Comparison of ENCODE assay signal across 31 cellular contexts in genomic region chr22:29163808-29164207, GRCh38. TPM values are rescaled to one million over a fixed set of nuclear protein-coding genes. Genes with fewer than 3 reads are reported as not detected.
"Had no signal": no experiment of that assay in that cellular context is flagged by ENCODE, and none has a peak within 500 bp of the region (broad histone marks: within the 10 kb centered on the region; RNA-seq: fewer than 3 reads in every experiment).

No MANE protein-coding gene starts in this region.

- ATAC-seq: activated CD8-positive, alpha-beta T cell treated with anti-CD3 and anti-CD28 coated beads for 36 hours; activated T-cell treated with anti-CD3 and anti-CD28 coated beads, Interleukin-2, amount 50 U/mL, for 72 hours; activated T-helper 17 cell treated with anti-CD3 and anti-CD28 coated beads, Interleukin-2, amount 50 U/mL, for 72 hours; Right ventricle myocardium inferior had no signal

- H3K36me3 ChIP-seq: brain microvascular endothelial cell had no signal

- H3K27me3 ChIP-seq: brain microvascular endothelial cell had no signal

- DNase-seq: activated CD4-positive, alpha-beta T cell treated with anti-CD3 and anti-CD28 coated beads, Interleukin-2, amount 10 ng/mL, durations not matched to agents 24 days and 14 days; activated CD4-positive, alpha-beta T cell treated with anti-CD3 and anti-CD28 coated beads, Interleukin-2, amount 50 U/mL, for 4 hours; activated CD8-positive, alpha-beta T cell treated with anti-CD3 and anti-CD28 coated beads for 36 hours; activated effector memory CD4-positive, alpha-beta T cell treated with anti-CD3 and anti-CD28 coated beads, Interleukin-2, amount 50 U/mL, for 16 hours; activated naive CD4-positive, alpha-beta T cell; activated naive CD4-positive, alpha-beta T cell treated with anti-CD3 and anti-CD28 coated beads, Interleukin-2, amount 50 U/mL, for 16 hours; activated naive CD8-positive, alpha-beta T cell treated with anti-CD3 and anti-CD28 coated beads for 36 hours; activated T-cell treated with anti-CD3 and anti-CD28 coated beads, Interleukin-2, amount 50 U/mL, for 1 hour; activated T-cell treated with anti-CD3 and anti-CD28 coated beads, Interleukin-2, amount 50 U/mL, for 72 hours; amniotic stem cell; aorta; brain microvascular endothelial cell; NCI-H1092 treated with DMSO at 0.1 percent for 48 hours; NCI-H1417; NCI-H146; NCI-H187; NCI-H2029 treated with DMSO at 0.1 percent for 48 hours; NCI-H2107; NCI-H2171; NCI-H510A; NCI-H526; NCI-H748 treated with DMSO at 0.1 percent for 48 hours; PC-9; SIG-M5 had no signal

- H3K27ac ChIP-seq: brain microvascular endothelial cell, PC-9, RWPE1 had no signal

- H3K4me3 ChIP-seq: PC-9 had no signal

- H2AFZ ChIP-seq: PC-9 had no signal

- FAIRE-seq: RCC 7860, TTC549 had no signal

- H3K4me2 ChIP-seq: PC-9 had no signal

RNA-seq across cellular contexts. Expression of gene EMID1, which starts 41.9 kb away (rescaled TPM):
- total RNA-seq: activated CD4-positive, alpha-beta T cell treated with anti-CD3 and anti-CD28 coated beads, Interleukin-2, amount 10 ng/mL, durations not matched to agents 24 days and 14 days; activated CD8-positive, alpha-beta memory T cell treated with anti-CD3 and anti-CD28 coated beads for 36 hours; activated naive CD8-positive, alpha-beta T cell treated with anti-CD3 and anti-CD28 coated beads for 36 hours; activated T-helper 17 cell treated with anti-CD3 and anti-CD28 coated beads, Interleukin-2, amount 50 U/mL, for 72 hours; OCI-LY7 had no signal
